Comparison of ENCODE assay signal across 22 cellular contexts in the genomic region with DNA sequence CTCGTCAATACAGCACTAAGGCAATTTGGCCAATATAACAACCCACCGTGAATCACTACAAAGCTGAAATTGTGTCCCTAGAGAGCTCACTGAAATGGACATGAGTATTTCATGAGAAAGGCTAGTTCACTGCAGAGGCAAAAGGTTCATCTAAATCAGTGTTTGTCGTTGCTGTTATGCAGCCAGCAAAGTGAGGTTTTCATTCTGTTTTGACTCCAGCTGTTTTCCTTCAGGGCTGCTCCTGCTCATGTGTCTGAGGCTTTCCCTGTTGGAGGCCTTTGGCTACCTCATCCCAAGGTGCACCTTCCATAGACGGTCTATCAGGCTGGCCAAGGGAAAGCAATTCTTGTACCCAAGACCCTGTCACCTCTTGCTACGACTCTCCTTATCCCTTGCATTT.
"Had no signal": no experiment of that assay in that cellular context is flagged by ENCODE, and none has a peak within 500 bp of the region (broad histone marks: within the 10 kb centered on the region; RNA-seq: fewer than 3 reads in every experiment).

No MANE protein-coding gene starts in this region.

- H3K27ac ChIP-seq: Peyer's patch, SJSA1, SK-N-MC had no signal

- DNase-seq: KBM-7, MG63, NCI-H1092, NCI-H1105 treated with DMSO at 0.1 percent for 48 hours, NCI-H1417 treated with DMSO at 0.1 percent for 48 hours, NCI-H146, NCI-H1694 treated with DMSO at 0.1 percent for 48 hours, NCI-H1930, NCI-H2081, NCI-H2171, NCI-H226, NCI-H446, NCI-H510A, NCI-H524 treated with DMSO at 0.1 percent for 48 hours, NCI-H69, NCI-H774, Peyer's patch, Right ventricle myocardium superior, RPMI8226, SIG-M5 had no signal

- H3K36me3 ChIP-seq: MG63, Peyer's patch, SJSA1 had no signal

- H3K27me3 ChIP-seq: MG63, Peyer's patch, SJSA1 had no signal

- H3K4me3 ChIP-seq: MG63, Peyer's patch, SJSA1, SK-N-MC had no signal

- H3K9me3 ChIP-seq: MG63, SJSA1 had no signal

- H3K4me1 ChIP-seq: Peyer's patch, SJSA1 had no signal
